1 cellular context compared by ENCODE assay signal in the genomic region with DNA sequence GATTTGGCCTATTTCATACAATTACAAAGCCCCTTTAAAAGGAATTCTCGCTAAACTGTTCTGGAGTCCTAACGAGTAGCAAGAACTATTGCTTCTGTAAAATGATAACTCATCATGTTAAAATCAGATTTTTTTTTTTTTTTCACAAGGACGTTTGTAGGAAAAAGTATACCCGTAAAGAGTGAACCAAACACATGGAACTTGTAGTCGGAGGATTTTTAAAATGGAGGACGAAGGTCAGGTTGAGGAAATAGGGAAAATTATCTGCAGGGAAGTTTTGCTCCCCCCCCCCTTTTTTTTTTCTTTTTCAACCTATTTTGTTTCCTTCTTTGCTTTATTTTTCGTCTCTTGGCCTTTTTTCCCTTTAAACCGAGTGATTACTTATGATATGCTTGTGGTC.
TF ChIP-seq lines count a peak whose summit lies in the region.

No MANE protein-coding gene starts in this region.

TF ChIP-seq in HepG2, 621 proteins besides CTCF, POLR2A, EP300 and RAD21 (continued from another document):
- TF ChIP-seq, protein P1, sequence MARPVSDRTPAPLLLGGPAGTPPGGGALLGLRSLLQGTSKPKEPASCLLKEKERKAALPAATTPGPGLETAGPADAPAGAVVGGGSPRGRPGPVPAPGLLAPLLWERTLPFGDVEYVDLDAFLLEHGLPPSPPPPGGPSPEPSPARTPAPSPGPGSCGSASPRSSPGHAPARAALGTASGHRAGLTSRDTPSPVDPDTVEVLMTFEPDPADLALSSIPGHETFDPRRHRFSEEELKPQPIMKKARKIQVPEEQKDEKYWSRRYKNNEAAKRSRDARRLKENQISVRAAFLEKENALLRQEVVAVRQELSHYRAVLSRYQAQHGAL (CRISPR knock-in tag; IDR thresholded peaks at IDR 0.05; ENCODE audit: not compliant biosample characterization) = no peak
- TF ChIP-seq ZFP62 (CRISPR knock-in tag; IDR thresholded peaks at IDR 0.05) (no peak), ZFP36L2 (CRISPR knock-in tag; IDR thresholded peaks at IDR 0.05) (no peak), EHMT2 (IDR thresholded peaks at IDR 0.05; ENCODE audit: borderline replicate concordance, low read depth, low read length) (no peak), KLF15 (CRISPR knock-in tag; IDR thresholded peaks at IDR 0.05; ENCODE audit: borderline replicate concordance) (no peak), SMAD1 (CRISPR knock-in tag; IDR thresholded peaks at IDR 0.05; ENCODE audit: borderline replicate concordance, low read depth) (no peak), SETDB1 (CRISPR knock-in tag; IDR thresholded peaks at IDR 0.05; ENCODE audit: borderline replicate concordance) (no peak)
- TF ChIP-seq, protein P2, sequence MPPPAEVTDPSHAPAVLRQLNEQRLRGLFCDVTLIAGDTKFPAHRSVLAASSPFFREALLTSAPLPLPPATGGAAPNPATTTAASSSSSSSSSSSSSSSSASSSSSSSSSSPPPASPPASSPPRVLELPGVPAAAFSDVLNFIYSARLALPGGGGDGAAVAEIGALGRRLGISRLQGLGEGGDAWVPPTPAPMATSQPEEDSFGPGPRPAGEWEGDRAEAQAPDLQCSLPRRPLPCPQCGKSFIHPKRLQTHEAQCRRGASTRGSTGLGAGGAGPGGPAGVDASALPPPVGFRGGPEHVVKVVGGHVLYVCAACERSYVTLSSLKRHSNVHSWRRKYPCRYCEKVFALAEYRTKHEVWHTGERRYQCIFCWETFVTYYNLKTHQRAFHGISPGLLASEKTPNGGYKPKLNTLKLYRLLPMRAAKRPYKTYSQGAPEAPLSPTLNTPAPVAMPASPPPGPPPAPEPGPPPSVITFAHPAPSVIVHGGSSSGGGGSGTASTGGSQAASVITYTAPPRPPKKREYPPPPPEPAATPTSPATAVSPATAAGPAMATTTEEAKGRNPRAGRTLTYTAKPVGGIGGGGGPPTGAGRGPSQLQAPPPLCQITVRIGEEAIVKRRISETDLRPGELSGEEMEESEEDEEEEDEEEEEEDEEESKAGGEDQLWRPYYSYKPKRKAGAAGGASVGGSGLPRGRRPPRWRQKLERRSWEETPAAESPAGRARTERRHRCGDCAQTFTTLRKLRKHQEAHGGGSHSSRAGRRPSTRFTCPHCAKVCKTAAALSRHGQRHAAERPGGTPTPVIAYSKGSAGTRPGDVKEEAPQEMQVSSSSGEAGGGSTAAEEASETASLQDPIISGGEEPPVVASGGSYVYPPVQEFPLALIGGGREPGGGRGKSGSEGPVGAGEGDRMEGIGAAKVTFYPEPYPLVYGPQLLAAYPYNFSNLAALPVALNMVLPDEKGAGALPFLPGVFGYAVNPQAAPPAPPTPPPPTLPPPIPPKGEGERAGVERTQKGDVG (CRISPR knock-in tag; IDR thresholded peaks at IDR 0.05; ENCODE audit: borderline replicate concordance) = no peak
